Comparison of ENCODE assay signal across 37 cellular contexts in genomic region chr22:48686694-48687302, GRCh38.
"Had no signal": no experiment of that assay in that cellular context is flagged by ENCODE, and none has a peak within 500 bp of the region (broad histone marks: within the 10 kb centered on the region; RNA-seq: fewer than 3 reads in every experiment).

No MANE protein-coding gene starts in this region.

- H3K27ac ChIP-seq: ascending aorta, cardiac muscle cell, VCaP had no signal

- H3K27me3 ChIP-seq: ascending aorta, cardiac muscle cell had no signal

- ATAC-seq: activated CD8-positive, alpha-beta memory T cell treated with anti-CD3 and anti-CD28 coated beads, Interleukin-2, amount 10 ng/mL, durations not matched to agents 7 days and 5 days; activated CD8-positive, alpha-beta T cell treated with anti-CD3 and anti-CD28 coated beads, Interleukin-2, amount 10 ng/mL, durations not matched to agents 7 days and 5 days; activated naive CD8-positive, alpha-beta T cell treated with anti-CD3 and anti-CD28 coated beads, Interleukin-2, amount 50 U/mL, for 24 hours had no signal

- H3K36me3 Mint-ChIP-seq: activated CD8-positive, alpha-beta memory T cell treated with anti-CD3 and anti-CD28 coated beads, Interleukin-2, amount 10 ng/mL, durations not matched to agents 7 days and 5 days; activated naive CD4-positive, alpha-beta T cell treated with anti-CD3 and anti-CD28 coated beads, Interleukin-2, amount 10 ng/mL, durations not matched to agents 7 days and 5 days; activated naive CD4-positive, alpha-beta T cell treated with anti-CD3 and anti-CD28 coated beads, Interleukin-2, amount 50 U/mL, for 24 hours; activated naive CD8-positive, alpha-beta T cell; activated naive CD8-positive, alpha-beta T cell treated with anti-CD3 and anti-CD28 coated beads, Interleukin-2, amount 10 ng/mL, durations not matched to agents 7 days and 5 days; brain had no signal

- H3K27ac Mint-ChIP-seq: activated B cell treated with CpG ODN at 0.5 μM for 24 hours; activated CD4-positive, alpha-beta memory T cell treated with anti-CD3 and anti-CD28 coated beads, Interleukin-2, amount 10 ng/mL, durations not matched to agents 7 days and 5 days; activated CD4-positive, alpha-beta T cell treated with anti-CD3 and anti-CD28 coated beads, Interleukin-2, amount 10 ng/mL, durations not matched to agents 24 days and 14 days; activated CD8-positive, alpha-beta memory T cell treated with anti-CD3 and anti-CD28 coated beads, Interleukin-2, amount 10 ng/mL, durations not matched to agents 7 days and 5 days; activated CD8-positive, alpha-beta T cell treated with anti-CD3 and anti-CD28 coated beads, Interleukin-2, amount 10 ng/mL, durations not matched to agents 7 days and 5 days; activated naive CD4-positive, alpha-beta T cell treated with anti-CD3 and anti-CD28 coated beads, Interleukin-2, amount 10 ng/mL, durations not matched to agents 7 days and 5 days; activated naive CD4-positive, alpha-beta T cell treated with anti-CD3 and anti-CD28 coated beads, Interleukin-2, amount 50 U/mL, for 24 hours; activated naive CD8-positive, alpha-beta T cell; activated naive CD8-positive, alpha-beta T cell treated with anti-CD3 and anti-CD28 coated beads, Interleukin-2, amount 10 ng/mL, durations not matched to agents 7 days and 5 days; activated naive CD8-positive, alpha-beta T cell treated with anti-CD3 and anti-CD28 coated beads, Interleukin-2, amount 50 U/mL, for 24 hours; activated T-cell treated with anti-CD3 and anti-CD28 coated beads, Interleukin-2, amount 50 U/mL, for 24 hours; activated T-helper 2 cell treated with anti-CD3 and anti-CD28 coated beads, Interferon-gamma antibody, Interleukin-2, Interleukin-4, amounts not matched to agents 10 μg/mL and 5 μg/mL and 100 μg/mL, durations not matched to agents 14 hours and 24 hours and 36 hours; T-helper 1 cell treated with Interleukin-12 subunit alpha and Interleukin-12 subunit beta and Interleukin-4 antibody, amounts not matched to agents 30 μg/mL and 1 μg/mL, for 36 hours; T-helper 2 cell treated with Interferon-gamma antibody and Interleukin-4, amounts not matched to agents 5 μg/mL and 100 μg/mL, for 36 hours had no signal

- H3K36me3 ChIP-seq: ascending aorta, cardiac muscle cell had no signal

- H3K4me3 Mint-ChIP-seq: activated B cell treated with CpG ODN at 0.5 μM for 24 hours; activated CD4-positive, alpha-beta memory T cell treated with anti-CD3 and anti-CD28 coated beads, Interleukin-2, amount 10 ng/mL, durations not matched to agents 7 days and 5 days; activated CD4-positive, alpha-beta T cell treated with anti-CD3 and anti-CD28 coated beads, Interleukin-2, amount 10 ng/mL, durations not matched to agents 24 days and 14 days; activated CD8-positive, alpha-beta memory T cell treated with anti-CD3 and anti-CD28 coated beads, Interleukin-2, amount 10 ng/mL, durations not matched to agents 7 days and 5 days; activated CD8-positive, alpha-beta T cell treated with anti-CD3 and anti-CD28 coated beads, Interleukin-2, amount 10 ng/mL, durations not matched to agents 7 days and 5 days; activated naive CD4-positive, alpha-beta T cell treated with anti-CD3 and anti-CD28 coated beads, Interleukin-2, amount 10 ng/mL, durations not matched to agents 7 days and 5 days; activated naive CD4-positive, alpha-beta T cell treated with anti-CD3 and anti-CD28 coated beads, Interleukin-2, amount 50 U/mL, for 24 hours; activated naive CD8-positive, alpha-beta T cell; activated naive CD8-positive, alpha-beta T cell treated with anti-CD3 and anti-CD28 coated beads, Interleukin-2, amount 10 ng/mL, durations not matched to agents 7 days and 5 days; activated naive CD8-positive, alpha-beta T cell treated with anti-CD3 and anti-CD28 coated beads, Interleukin-2, amount 50 U/mL, for 24 hours; activated T-cell treated with anti-CD3 and anti-CD28 coated beads, Interleukin-2, amount 50 U/mL, for 24 hours; brain; central memory CD8-positive, alpha-beta T cell; T-helper 1 cell treated with Interleukin-12 subunit alpha and Interleukin-12 subunit beta and Interleukin-4 antibody, amounts not matched to agents 30 μg/mL and 1 μg/mL, for 36 hours; T-helper 2 cell treated with Interferon-gamma antibody and Interleukin-4, amounts not matched to agents 5 μg/mL and 100 μg/mL, for 36 hours had no signal

- H3K9me3 Mint-ChIP-seq: activated B cell treated with CpG ODN at 0.5 μM for 24 hours; activated naive CD4-positive, alpha-beta T cell treated with anti-CD3 and anti-CD28 coated beads, Interleukin-2, amount 50 U/mL, for 24 hours; activated T-cell treated with anti-CD3 and anti-CD28 coated beads, Interleukin-2, amount 50 U/mL, for 24 hours; activated T-helper 2 cell treated with anti-CD3 and anti-CD28 coated beads, Interferon-gamma antibody, Interleukin-2, Interleukin-4, amounts not matched to agents 10 μg/mL and 5 μg/mL and 100 μg/mL, durations not matched to agents 14 hours and 24 hours and 36 hours; central memory CD8-positive, alpha-beta T cell; T-helper 1 cell treated with Interleukin-12 subunit alpha and Interleukin-12 subunit beta and Interleukin-4 antibody, amounts not matched to agents 30 μg/mL and 1 μg/mL, for 36 hours had no signal

- DNase-seq: activated B cell treated with CpG ODN at 0.5 μM for 24 hours; activated CD4-positive, alpha-beta memory T cell treated with anti-CD3 and anti-CD28 coated beads, Interleukin-2, amount 10 ng/mL, durations not matched to agents 7 days and 5 days; activated CD4-positive, alpha-beta T cell treated with anti-CD3 and anti-CD28 coated beads for 4 hours; activated CD4-positive, alpha-beta T cell treated with anti-CD3 and anti-CD28 coated beads, Interleukin-2, amount 10 ng/mL, durations not matched to agents 24 days and 14 days; activated CD4-positive, alpha-beta T cell treated with anti-CD3 and anti-CD28 coated beads, Interleukin-2, amount 50 U/mL, for 48 hours; activated CD4-positive, CD25-positive, alpha-beta regulatory T cell treated with anti-CD3 and anti-CD28 coated beads, Interleukin-2, amount 50 U/mL, for 72 hours; activated CD8-positive, alpha-beta memory T cell treated with anti-CD3 and anti-CD28 coated beads for 24 hours; activated CD8-positive, alpha-beta memory T cell treated with anti-CD3 and anti-CD28 coated beads, Interleukin-2, amount 10 ng/mL, durations not matched to agents 7 days and 5 days; activated CD8-positive, alpha-beta memory T cell treated with anti-CD3 and anti-CD28 coated beads, Interleukin-2, amount 50 U/mL, for 48 hours; activated CD8-positive, alpha-beta T cell treated with anti-CD3 and anti-CD28 coated beads, Interleukin-2, amount 10 ng/mL, durations not matched to agents 7 days and 5 days; activated effector memory CD4-positive, alpha-beta T cell treated with Interleukin-2 at 50 U/mL for 16 hours; activated gamma-delta T cell; activated naive CD4-positive, alpha-beta T cell treated with anti-CD3 and anti-CD28 coated beads, Interleukin-2, amount 10 ng/mL, durations not matched to agents 7 days and 5 days; activated naive CD4-positive, alpha-beta T cell treated with Interleukin-2 at 50 U/mL for 16 hours; activated naive CD8-positive, alpha-beta T cell treated with anti-CD3 and anti-CD28 coated beads, Interleukin-2, amount 10 ng/mL, durations not matched to agents 7 days and 5 days; activated naive CD8-positive, alpha-beta T cell treated with anti-CD3 and anti-CD28 coated beads, Interleukin-2, amount 50 U/mL, for 24 hours; activated T-cell treated with anti-CD3 and anti-CD28 coated beads, Interleukin-2, amount 50 U/mL, for 24 hours; activated T-cell treated with anti-CD3 and anti-CD28 coated beads, Interleukin-2, amount 50 U/mL, for 48 hours; amygdala; anterior cingulate cortex; caudate nucleus; cerebellar nuclear complex; T-helper 1 cell; T-helper 2 cell; T-helper 9 cell had no signal

- FAIRE-seq: bronchial epithelial cell, TTC549 had no signal

- H3K9me3 ChIP-seq: ascending aorta had no signal

- H3K4me3 ChIP-seq: ascending aorta, cardiac muscle cell had no signal

- H3K4me1 Mint-ChIP-seq: activated B cell treated with CpG ODN at 0.5 μM for 24 hours; activated CD4-positive, alpha-beta memory T cell treated with anti-CD3 and anti-CD28 coated beads, Interleukin-2, amount 10 ng/mL, durations not matched to agents 7 days and 5 days; activated CD4-positive, alpha-beta T cell treated with anti-CD3 and anti-CD28 coated beads, Interleukin-2, amount 10 ng/mL, durations not matched to agents 24 days and 14 days; activated CD8-positive, alpha-beta memory T cell treated with anti-CD3 and anti-CD28 coated beads, Interleukin-2, amount 10 ng/mL, durations not matched to agents 7 days and 5 days; activated naive CD4-positive, alpha-beta T cell treated with anti-CD3 and anti-CD28 coated beads, Interleukin-2, amount 10 ng/mL, durations not matched to agents 7 days and 5 days; activated naive CD4-positive, alpha-beta T cell treated with anti-CD3 and anti-CD28 coated beads, Interleukin-2, amount 50 U/mL, for 24 hours; activated naive CD8-positive, alpha-beta T cell treated with anti-CD3 and anti-CD28 coated beads, Interleukin-2, amount 10 ng/mL, durations not matched to agents 7 days and 5 days; activated naive CD8-positive, alpha-beta T cell treated with anti-CD3 and anti-CD28 coated beads, Interleukin-2, amount 50 U/mL, for 24 hours; central memory CD8-positive, alpha-beta T cell had no signal

- H3K27me3 Mint-ChIP-seq: activated B cell treated with CpG ODN at 0.5 μM for 24 hours; activated CD4-positive, alpha-beta memory T cell treated with anti-CD3 and anti-CD28 coated beads, Interleukin-2, amount 10 ng/mL, durations not matched to agents 7 days and 5 days; activated CD8-positive, alpha-beta memory T cell treated with anti-CD3 and anti-CD28 coated beads, Interleukin-2, amount 10 ng/mL, durations not matched to agents 7 days and 5 days; activated naive CD4-positive, alpha-beta T cell treated with anti-CD3 and anti-CD28 coated beads, Interleukin-2, amount 10 ng/mL, durations not matched to agents 7 days and 5 days; activated naive CD4-positive, alpha-beta T cell treated with anti-CD3 and anti-CD28 coated beads, Interleukin-2, amount 50 U/mL, for 24 hours; activated naive CD8-positive, alpha-beta T cell; activated naive CD8-positive, alpha-beta T cell treated with anti-CD3 and anti-CD28 coated beads, Interleukin-2, amount 10 ng/mL, durations not matched to agents 7 days and 5 days; activated T-cell treated with anti-CD3 and anti-CD28 coated beads, Interleukin-2, amount 50 U/mL, for 24 hours; central memory CD8-positive, alpha-beta T cell had no signal

- H3K4me1 ChIP-seq: ascending aorta had no signal
